ENCODE assay signal across 1 cellular context in the genomic region with DNA sequence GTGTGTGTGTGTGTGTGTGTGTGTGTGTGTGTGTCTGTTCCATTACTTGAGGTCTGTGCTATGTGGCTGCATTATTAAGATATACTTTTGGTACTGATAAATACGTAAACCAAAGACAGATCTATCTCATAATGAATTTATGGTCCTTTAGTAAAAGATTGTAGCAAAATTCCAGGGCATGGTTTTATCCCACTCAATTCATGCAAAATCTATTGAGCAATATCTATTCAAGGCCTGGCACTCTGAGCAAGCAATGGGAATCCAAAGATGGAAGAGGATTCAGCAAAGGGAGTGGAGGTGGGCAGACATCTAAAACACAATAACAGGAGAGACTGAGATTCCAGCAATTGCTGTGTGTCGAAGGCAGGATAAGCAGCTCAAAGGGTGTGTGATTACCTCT.
TF ChIP-seq lines count a peak whose summit lies in the region.

No MANE protein-coding gene starts in this region.

TF ChIP-seq in IMR-90, 13 proteins besides CTCF, POLR2A, EP300 and RAD21:
- TF ChIP-seq, protein P1, sequence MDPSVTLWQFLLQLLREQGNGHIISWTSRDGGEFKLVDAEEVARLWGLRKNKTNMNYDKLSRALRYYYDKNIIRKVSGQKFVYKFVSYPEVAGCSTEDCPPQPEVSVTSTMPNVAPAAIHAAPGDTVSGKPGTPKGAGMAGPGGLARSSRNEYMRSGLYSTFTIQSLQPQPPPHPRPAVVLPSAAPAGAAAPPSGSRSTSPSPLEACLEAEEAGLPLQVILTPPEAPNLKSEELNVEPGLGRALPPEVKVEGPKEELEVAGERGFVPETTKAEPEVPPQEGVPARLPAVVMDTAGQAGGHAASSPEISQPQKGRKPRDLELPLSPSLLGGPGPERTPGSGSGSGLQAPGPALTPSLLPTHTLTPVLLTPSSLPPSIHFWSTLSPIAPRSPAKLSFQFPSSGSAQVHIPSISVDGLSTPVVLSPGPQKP (IDR thresholded peaks at IDR 0.05; ENCODE audit: borderline replicate concordance, low read depth, low read length): no peak
- peak; percentile 63 for TF ChIP-seq CEBPB (IDR thresholded peaks at IDR 0.05; ENCODE audit: low read depth, low read length)
TF ChIP-seq in IMR-90: peak in this region for 1.
